Comparison of ENCODE assay signal across 1 cellular context in genomic region chr5:141189131-141189530, GRCh38. TPM values are rescaled to one million over a fixed set of nuclear protein-coding genes. Genes with fewer than 3 reads are reported as not detected.
"Had no signal": no experiment of that assay in that cellular context is flagged by ENCODE, and none has a peak within 500 bp of the region (broad histone marks: within the 10 kb centered on the region; RNA-seq: fewer than 3 reads in every experiment).

No MANE protein-coding gene starts in this region.

RNA-seq across cellular contexts. Expression of gene PCDHB9, which starts 2.2 kb away (rescaled TPM):
- total RNA-seq: H7 had no signal

RNA-seq across cellular contexts. Expression of gene PCDHB8, which starts 11.5 kb away (rescaled TPM):
- total RNA-seq: H7 had no signal
